ENCODE assay signal across 8 cellular contexts in genomic region chr2:223725494-223725893, GRCh38.
DNase-seq lines count a peak whose midpoint lies in the region; FAIRE-seq and TF ChIP-seq lines count a peak whose summit lies in the region.

No MANE protein-coding gene starts in this region.

- peaks cover 2% of the 10 kb centered on the region for H3K9me3 Mint-ChIP-seq in astrocyte (ENCODE audit: unreplicated experiment)
- no peaks in the 10 kb centered on the region for H3K9me3 Mint-ChIP-seq in activated naive CD8-positive, alpha-beta T cell treated with anti-CD3 and anti-CD28 coated beads for 36 hours

- peak overlapping the region; percentile 69 for H3K9ac ChIP-seq in astrocyte (ENCODE audit: low read length)

- H3K4me1 ChIP-seq in astrocyte (ENCODE audit: insufficient read depth, low read length) = peaks cover 21% of the 10 kb centered on the region

- no peaks in the 10 kb centered on the region for H3K79me2 ChIP-seq in astrocyte (ENCODE audit: insufficient read depth, low read length)

- FAIRE-seq in astrocyte (lab: Jason Lieb, UNC) = peak; percentile 49

- H3K4me2 ChIP-seq in astrocyte (ENCODE audit: low read length) = peak overlapping the region; percentile 77

- TF ChIP-seq CTCF in astrocyte (IDR thresholded peaks at IDR 0.05; ENCODE audit: insufficient read depth, low read depth, low read length) = no peak
- no peak for TF ChIP-seq CTCF in retinal pigment epithelial cell (conservative IDR thresholded peaks at IDR 0.05; ENCODE audit: low read depth, low read length)

- H3K27ac Mint-ChIP-seq in astrocyte (ENCODE audit: unreplicated experiment) = peak overlapping the region; percentile 97
- no peak overlapping the region for H3K27ac Mint-ChIP-seq in activated naive CD8-positive, alpha-beta T cell treated with anti-CD3 and anti-CD28 coated beads for 36 hours

- no peaks in the 10 kb centered on the region for H4K20me1 ChIP-seq in astrocyte (ENCODE audit: insufficient read depth, low read length)

- no peaks in the 10 kb centered on the region for H3K27me3 ChIP-seq in astrocyte (ENCODE audit: insufficient read depth, low read length)

- no peaks in the 10 kb centered on the region for H3K27me3 Mint-ChIP-seq in astrocyte (ENCODE audit: low read depth, unreplicated experiment)
- peaks cover 14% of the 10 kb centered on the region for H3K27me3 Mint-ChIP-seq in activated naive CD8-positive, alpha-beta T cell treated with anti-CD3 and anti-CD28 coated beads for 36 hours

- peak overlapping the region; percentile 91 for H3K27ac ChIP-seq in astrocyte (ENCODE audit: low read depth, low read length)

- H3K9me3 ChIP-seq in astrocyte (ENCODE audit: insufficient read depth, low read depth, low read length) = no peaks in the 10 kb centered on the region

- H3K4me3 ChIP-seq in astrocyte (ENCODE audit: insufficient read depth, low read depth, low read length) (peak overlapping the region; percentile 20), retinal pigment epithelial cell (ENCODE audit: low read length) (no peak overlapping the region)

- peak overlapping the region; percentile 31 for H2AFZ ChIP-seq in astrocyte (ENCODE audit: low read depth, low read length)

- H3K36me3 Mint-ChIP-seq in astrocyte (ENCODE audit: low read depth, unreplicated experiment) = no peaks in the 10 kb centered on the region
- no peaks in the 10 kb centered on the region for H3K36me3 Mint-ChIP-seq in activated naive CD8-positive, alpha-beta T cell treated with anti-CD3 and anti-CD28 coated beads for 36 hours

- H3K4me1 Mint-ChIP-seq in astrocyte (ENCODE audit: low read depth, unreplicated experiment) = peaks cover 23% of the 10 kb centered on the region
- no peaks in the 10 kb centered on the region for H3K4me1 Mint-ChIP-seq in activated naive CD8-positive, alpha-beta T cell treated with anti-CD3 and anti-CD28 coated beads for 36 hours

- DNase-seq in SIG-M5 treated with dmso at 0.1 percent for 504 hours (lab: John Stamatoyannopoulos, UW; ENCODE audit: unreplicated experiment) (peak; percentile 54), SIG-M5 (lab: John Stamatoyannopoulos, UW) (no peak), astrocyte (ENCODE audit: low read depth) (peak; percentile 98), hepatic stellate cell (ENCODE audit: low spot score) (peak; percentile 85), retinal pigment epithelial cell (ENCODE audit: low read depth) (peak; percentile 100), GM19240 (ENCODE audit: insufficient read length, low spot score) (no peak)
- DNase-seq in activated naive CD8-positive, alpha-beta T cell treated with anti-CD3 and anti-CD28 coated beads for 36 hours = no peak
- DNase-seq in stimulated activated CD4-positive, alpha-beta T cell treated with anti-CD3 and anti-CD28 coated beads, Interleukin-4, amount 100 ng/mL, for 1 hour = no peak

- no peaks in the 10 kb centered on the region for H3K36me3 ChIP-seq in astrocyte (ENCODE audit: insufficient read depth, low read length)

- H3K4me3 Mint-ChIP-seq in astrocyte (ENCODE audit: unreplicated experiment) = no peak overlapping the region
- H3K4me3 Mint-ChIP-seq in activated naive CD8-positive, alpha-beta T cell treated with anti-CD3 and anti-CD28 coated beads for 36 hours = no peak overlapping the region

Comparison
In these comparisons a context has a peak if more than half of its experiments do, and no peak if none do; other contexts are left out.
1. DNase-seq: peak in SIG-M5 treated with dmso at 0.1 percent for 504 hours (single experiment), astrocyte (single experiment), hepatic stellate cell (single experiment) and retinal pigment epithelial cell (single experiment); none in SIG-M5 (single experiment), GM19240 (single experiment), activated naive CD8-positive, alpha-beta T cell treated with anti-CD3 and anti-CD28 coated beads for 36 hours (single experiment) and stimulated activated CD4-positive, alpha-beta T cell treated with anti-CD3 and anti-CD28 coated beads, Interleukin-4, amount 100 ng/mL, for 1 hour (single experiment).